In the genomic region with DNA sequence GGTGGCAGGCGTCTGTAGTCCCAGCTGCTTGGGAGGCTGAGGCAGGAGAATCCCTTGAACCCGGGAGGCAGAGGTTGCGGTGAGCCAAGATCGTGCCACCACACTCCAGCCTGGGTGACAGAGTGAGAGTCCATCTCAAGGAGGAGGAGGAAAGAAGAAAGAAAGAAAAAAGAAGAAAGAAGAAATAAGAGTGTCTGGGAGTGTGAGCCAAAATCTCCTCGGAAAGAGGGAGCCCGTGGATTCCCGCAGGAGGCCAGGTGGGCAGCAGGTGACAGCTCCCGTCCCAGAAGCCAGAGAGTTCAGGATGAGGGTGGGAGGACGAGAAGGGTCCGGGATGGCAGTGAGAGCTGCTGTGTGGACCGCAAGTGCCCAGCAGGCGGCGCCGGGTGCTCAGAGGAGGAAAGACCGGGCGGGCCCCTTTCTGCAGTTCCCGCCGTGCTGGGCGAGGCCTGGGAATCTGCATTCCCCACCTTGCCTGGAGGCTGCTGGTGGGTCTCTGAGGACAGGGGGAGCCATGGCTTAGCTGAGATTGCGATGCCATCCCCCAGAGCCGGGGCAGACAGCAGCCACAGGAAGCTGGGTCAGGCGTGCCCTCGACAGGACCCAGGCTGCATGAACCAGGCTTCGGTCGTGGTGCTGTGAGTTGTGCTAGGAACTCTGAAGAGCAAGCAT, we compare ENCODE assay signal across 8 cellular contexts. TPM values are rescaled to one million over a fixed set of nuclear protein-coding genes. Genes with fewer than 3 reads are reported as not detected.
DNase-seq lines count a peak whose midpoint lies in the region; ATAC-seq and TF ChIP-seq lines count a peak whose summit lies in the region.

No MANE protein-coding gene starts in this region.

- BruUV-seq in PC-3 (replicated peaks; lab: Mats Ljungman, UMichigan): no TSS peak

- TF ChIP-seq CTCF in GM12864 (IDR thresholded peaks at IDR 0.05; ENCODE audit: low read depth, low read length, missing control alignments) (peak; percentile 98), PC-3 (conservative IDR thresholded peaks at IDR 0.05; ENCODE audit: low read depth, low read length) (peak; percentile 80), esophagus squamous epithelium (IDR thresholded peaks at IDR 0.05) (peak; percentile 56 to 81 (median 72)), neural crest cell (conservative IDR thresholded peaks at IDR 0.05) (peak; percentile 88), suprapubic skin (IDR thresholded peaks at IDR 0.05) (peak; percentile 35 to 82)

- no peaks in the 10 kb centered on the region for H3K79me2 ChIP-seq in PC-3 (ENCODE audit: low read length)

- no peaks in the 10 kb centered on the region for H4K20me1 ChIP-seq in PC-3 (ENCODE audit: low read length)

- peak; percentile 97 for ATAC-seq in PC-3
- ATAC-seq in HG03175 (IDR thresholded peaks at IDR 0.05; ENCODE audit: unreplicated experiment): no peak

- TF ChIP-seq POLR2A in esophagus squamous epithelium (IDR thresholded peaks at IDR 0.05) (no peak), suprapubic skin (IDR thresholded peaks at IDR 0.05) (no peak)

- no peak overlapping the region for H3K27ac Mint-ChIP-seq in neural crest cell (ENCODE audit: unreplicated experiment)

- no peaks in the 10 kb centered on the region for H3K36me3 Mint-ChIP-seq in neural crest cell (ENCODE audit: low read depth)

- peaks cover 19% of the 10 kb centered on the region for H3K27me3 Mint-ChIP-seq in neural crest cell (ENCODE audit: low read depth)

- H3K9me3 ChIP-seq in PC-3 (ENCODE audit: low read length): no peaks in the 10 kb centered on the region
- H3K9me3 ChIP-seq in esophagus squamous epithelium: no peaks in the 10 kb centered on the region
- H3K9me3 ChIP-seq in suprapubic skin: no peaks in the 10 kb centered on the region

- peak overlapping the region; percentile 33; the same call in 1 of the 2 replicates for H3K4me2 ChIP-seq in PC-3 (ENCODE audit: low read length)

- CTCF ChIA-PET in PC-3 (lab: Charles Lee): interaction anchor here (0.9 to 1.8 kb wide), 2 partner anchors 10 to 40 kb away, joined by 6 to 7 read pairs; no protein-coding TSS in a partner anchor

- 0 out of 2 replicates have a peak overlapping the region, but pooled peaks have one; percentile 43 for H2AFZ ChIP-seq in PC-3 (ENCODE audit: low read length)

- no peak overlapping the region for H3K27ac ChIP-seq in PC-3 (ENCODE audit: low read length)
- no peak overlapping the region for H3K27ac ChIP-seq in esophagus squamous epithelium
- H3K27ac ChIP-seq in suprapubic skin: no peak overlapping the region

- peaks cover 3% of the 10 kb centered on the region for H3K9me3 Mint-ChIP-seq in neural crest cell

- no peak overlapping the region for H3K9ac ChIP-seq in PC-3 (ENCODE audit: low read length)

- H3K27me3 ChIP-seq in PC-3 (ENCODE audit: low read length): no peaks in the 10 kb centered on the region
- peaks cover 0 to 51% (median 0%) of the 10 kb centered on the region in 4 donors for H3K27me3 ChIP-seq in esophagus squamous epithelium
- H3K27me3 ChIP-seq in suprapubic skin: no peaks in the 10 kb centered on the region

- DNase-seq in GM12864 (ENCODE audit: low read depth) (no peak), HT-29 (ENCODE audit: low spot score) (peak; percentile 78), PC-3 (peak; percentile 69), esophagus squamous epithelium (lab: John Stamatoyannopoulos, UW) (peak; percentile 16), neural crest cell (ENCODE audit: low read depth, low spot score) (peak; percentile 81), suprapubic skin (ENCODE audit: low spot score in 2 of 2) (peak in 1 of 2 donors; percentile 73)
- DNase-seq in activated T-cell treated with anti-CD3 and anti-CD28 coated beads, Interleukin-2, amount 50 U/mL, for 1 hour: peak; percentile 74

- H3K36me3 ChIP-seq in PC-3 (ENCODE audit: low read depth, low read length): no peaks in the 10 kb centered on the region
- H3K36me3 ChIP-seq in esophagus squamous epithelium: no peaks in the 10 kb centered on the region
- no peaks in the 10 kb centered on the region for H3K36me3 ChIP-seq in suprapubic skin

- 4 to 9% methylated on average over 16 to 19 of the region's 25 CpGs for WGBS in esophagus squamous epithelium, 2 donors
- WGBS in suprapubic skin: 24% methylated on average over 24 of the region's 25 CpGs

- POLR2A ChIA-PET in PC-3 (lab: Charles Lee; ENCODE audit: unreplicated experiment): no interaction called here

- intact Hi-C loops in PC-3 (cut with micrococcal nuclease) (no loop called here), esophagus squamous epithelium (cut with DNase I) (no loop called here)

- no peak for TF ChIP-seq EP300 in suprapubic skin (IDR thresholded peaks at IDR 0.05)

- no peaks in the 10 kb centered on the region for H3F3A ChIP-seq in PC-3 (ENCODE audit: low read length, unreplicated experiment)

- H3K9me2 ChIP-seq in PC-3 (replicated peaks; ENCODE audit: low read length): no peaks in the 10 kb centered on the region

- no peak overlapping the region for H3K4me3 ChIP-seq in GM12864 (ENCODE audit: low read depth, low read length)
- H3K4me3 ChIP-seq in PC-3 (ENCODE audit: low read length): no peak overlapping the region
- H3K4me3 ChIP-seq in esophagus squamous epithelium: no peak overlapping the region
- no peak overlapping the region for H3K4me3 ChIP-seq in suprapubic skin

- no peaks in the 10 kb centered on the region for H3K4me1 ChIP-seq in PC-3 (ENCODE audit: insufficient read depth, low read length)
- H3K4me1 ChIP-seq in esophagus squamous epithelium: peaks cover 0 to 12% (median 3%) of the 10 kb centered on the region in 3 donors
- no peaks in the 10 kb centered on the region for H3K4me1 ChIP-seq in suprapubic skin

- H3K4me1 Mint-ChIP-seq in neural crest cell: no peaks in the 10 kb centered on the region

- no peak overlapping the region for H3K4me3 Mint-ChIP-seq in neural crest cell

RNA-seq across cellular contexts. Expression of gene AMZ1, which starts 17.1 kb away (rescaled TPM):
- not detected in 2 replicates for total RNA-seq in HT-29 (2014; rRNA removed; shearing (Covaris generic))
- total RNA-seq in PC-3 (2014; rRNA removed) (0.75 TPM in 1 of 2 replicates, not detected in the other), esophagus squamous epithelium (under 1 TPM in 2 of 4 donors, not detected in 2; 0.12 to 0.19 TPM), neural crest cell (not detected in 2 replicates), suprapubic skin (under 1 TPM in 1 of 4 donors, not detected in 3; 0.17 TPM)

RNA-seq across cellular contexts. Expression of gene TTYH3, which starts 39.1 kb away (rescaled TPM):
- total RNA-seq in HT-29 (2014; rRNA removed; shearing (Covaris generic)): 34.5 and 37.1 TPM in 2 replicates
- total RNA-seq in PC-3 (2014; rRNA removed): 25.0 and 41.4 TPM in 2 replicates
- 10 to 100 TPM in 2 of 4 donors, 1 to 10 TPM in 2; 4.7 to 23.1 (median 10.2) TPM for total RNA-seq in esophagus squamous epithelium
- 225 and 237 TPM in 2 replicates for total RNA-seq in neural crest cell
- total RNA-seq in suprapubic skin: 10 to 100 TPM; 14.0 to 26.3 (median 19.5) TPM
